23 cellular contexts compared by ENCODE assay signal in genomic region chr13:29621841-29622240, GRCh38. TPM values are rescaled to one million over a fixed set of nuclear protein-coding genes. Genes with fewer than 3 reads are reported as not detected.
DNase-seq lines count a peak whose midpoint lies in the region; ATAC-seq and TF ChIP-seq lines count a peak whose summit lies in the region.
"Had no signal": no experiment of that assay in that cellular context is flagged by ENCODE, and none has a peak within 500 bp of the region (broad histone marks: within the 10 kb centered on the region; RNA-seq: fewer than 3 reads in every experiment).

No MANE protein-coding gene starts in this region.

- H3K79me2 ChIP-seq in SK-N-SH (ENCODE audit: insufficient read depth), result no peaks in the 10 kb centered on the region

- no peaks in the 10 kb centered on the region for H3K36me3 ChIP-seq in SK-N-SH (replicated peaks in 1 of 2; ENCODE audit: control insufficient read depth in 1 of 2, insufficient read depth in 2 of 2, low read length in 1 of 2)
- H3K36me3 ChIP-seq in IMR-90 (ENCODE audit: control insufficient read depth, insufficient read depth, low read length), result no peaks in the 10 kb centered on the region
- no peaks in the 10 kb centered on the region for H3K36me3 ChIP-seq in CD4-positive, alpha-beta memory T cell (ENCODE audit: insufficient read depth, low read length)
- H3K36me3 ChIP-seq: BLaER1 had no signal

- no peak for TF ChIP-seq RAD21 in SK-N-SH (IDR thresholded peaks at IDR 0.05; ENCODE audit: low read length)
- TF ChIP-seq RAD21 in IMR-90 (IDR thresholded peaks at IDR 0.05; ENCODE audit: low read length), result no peak

- no peak overlapping the region for H4K8ac ChIP-seq in IMR-90 (ENCODE audit: low read depth in 2 of 2, low read length in 2 of 2)

- no peak overlapping the region for H3K18ac ChIP-seq in IMR-90 (ENCODE audit: low read depth, low read length)

- H4K20me1 ChIP-seq in SK-N-SH (ENCODE audit: insufficient read depth) (no peaks in the 10 kb centered on the region), IMR-90 (ENCODE audit: insufficient read depth, low read length) (no peaks in the 10 kb centered on the region)
- H4K20me1 ChIP-seq: BLaER1 had no signal

- dilution Hi-C loops in IMR-90 (cut with HindIII; ENCODE audit: low sequenced_read_pairs, unreplicated experiment), result no loop called here

- H3K27ac Mint-ChIP-seq in chondrocyte (ENCODE audit: unreplicated experiment), result peak overlapping the region; percentile 86
- no peak overlapping the region for H3K27ac Mint-ChIP-seq in CD4-positive, alpha-beta memory T cell
- H3K27ac Mint-ChIP-seq: CD4-positive, CD25-positive, alpha-beta regulatory T cell; IgD-negative memory B cell had no signal

- H3K4me1 Mint-ChIP-seq in chondrocyte (ENCODE audit: low read depth), result peaks cover 26% of the 10 kb centered on the region
- H3K4me1 Mint-ChIP-seq in CD4-positive, alpha-beta memory T cell, result no peaks in the 10 kb centered on the region
- H3K4me1 Mint-ChIP-seq: CD4-positive, CD25-positive, alpha-beta regulatory T cell; IgD-negative memory B cell had no signal

- TF ChIP-seq CTCF in SK-N-SH (IDR thresholded peaks at IDR 0.05) (no peak), IMR-90 (conservative IDR thresholded peaks at IDR 0.05; ENCODE audit: low read depth, low read length) (no peak), chondrocyte (IDR thresholded peaks at IDR 0.05) (no peak)

- no peaks in the 10 kb centered on the region for H3K27me3 Mint-ChIP-seq in chondrocyte (ENCODE audit: low read depth)
- H3K27me3 Mint-ChIP-seq in CD4-positive, alpha-beta memory T cell, result peaks cover 15 to 17% of the 10 kb centered on the region in 2 donors
- H3K27me3 Mint-ChIP-seq: IgD-negative memory B cell had no signal

- no peak overlapping the region for H3K4me2 ChIP-seq in SK-N-SH
- no peak overlapping the region for H3K4me2 ChIP-seq in IMR-90 (ENCODE audit: low read depth, low read length)
- H3K4me2 ChIP-seq: BLaER1, KMS-11 had no signal

- H3K9me3 Mint-ChIP-seq in chondrocyte (ENCODE audit: low read depth), result peaks cover 29% of the 10 kb centered on the region
- peaks cover 0 to 10% (median 3%) of the 10 kb centered on the region in 8 donors for H3K9me3 Mint-ChIP-seq in CD4-positive, alpha-beta memory T cell

- intact Hi-C loops in IMR-90 (cut with micrococcal nuclease), result no loop called here
- intact Hi-C loops in CD4-positive, alpha-beta memory T cell (cut with micrococcal nuclease), result no loop called here
- intact Hi-C loops in left colon (cut with DNase I, micrococcal nuclease), result no loop called here

- no peak overlapping the region for H2BK15ac ChIP-seq in IMR-90 (ENCODE audit: low read depth, low read length)

- H2AK5ac ChIP-seq in IMR-90 (ENCODE audit: low read depth, low read length), result no peak overlapping the region

- H3K56ac ChIP-seq in IMR-90 (ENCODE audit: extremely low read depth, insufficient read depth, low read length), result no peak overlapping the region

- H3K23ac ChIP-seq in IMR-90 (ENCODE audit: low read depth, low read length), result no peak overlapping the region

- no peaks in the 10 kb centered on the region for H3K9me2 ChIP-seq in SK-N-SH

- H3K9me3 ChIP-seq in SK-N-SH, result no peaks in the 10 kb centered on the region
- no peaks in the 10 kb centered on the region; the same call in 1 of the 2 replicates for H3K9me3 ChIP-seq in IMR-90 (ENCODE audit: control insufficient read depth, insufficient read depth, low read length)
- H3K9me3 ChIP-seq in CD4-positive, alpha-beta memory T cell (ENCODE audit: control insufficient read depth in 1 of 2, low read length in 2 of 2), result no peaks in the 10 kb centered on the region
- H3K9me3 ChIP-seq: BLaER1 had no signal

- H2BK120ac ChIP-seq in IMR-90 (ENCODE audit: low read depth, low read length), result 0 out of 2 replicates have a peak overlapping the region, but pooled peaks have one; percentile 53

- peaks cover 3% of the 10 kb centered on the region; the same call in 1 of the 2 replicates for H3K9me1 ChIP-seq in IMR-90 (ENCODE audit: insufficient read depth, low read length)

- no peak overlapping the region for H4K5ac ChIP-seq in IMR-90 (ENCODE audit: low read depth, low read length)

- DNase-seq in SK-N-SH (no peak), IMR-90 (peak; percentile 33), chondrocyte (ENCODE audit: low spot score) (no peak), left colon (no peak)
- DNase-seq in CD4-positive, alpha-beta memory T cell, result no peak
- DNase-seq in activated effector memory CD4-positive, alpha-beta T cell treated with Interleukin-2 at 50 U/mL for 16 hours, result no peak
- DNase-seq: CD4-positive, CD25-positive, alpha-beta regulatory T cell; GF-D8; MM.1S; NCI-H1048; NCI-H1417; NCI-H1694; NCI-H2029 treated with DMSO at 0.1 percent for 48 hours; NCI-H446 treated with DMSO at 0.1 percent for 48 hours; NCI-H69; SHP77 had no signal

- peaks cover 4% of the 10 kb centered on the region for H3K36me3 Mint-ChIP-seq in chondrocyte (ENCODE audit: low read depth)
- peaks cover 0 to 3% of the 10 kb centered on the region in 2 donors for H3K36me3 Mint-ChIP-seq in CD4-positive, alpha-beta memory T cell
- H3K36me3 Mint-ChIP-seq: CD4-positive, CD25-positive, alpha-beta regulatory T cell had no signal

- no TSS peak for BruUV-seq in IMR-90 (replicated peaks; lab: Mats Ljungman, UMichigan)

- 84% methylated on average over 7 of the region's 7 CpGs for WGBS in SK-N-SH (ENCODE audit: low lambda C conversion rate)
- 100% methylated on average over 1 of the region's 7 CpGs; no CpG with 5 or more reads in 1 of the 2 experiments for WGBS in IMR-90 (ENCODE audit: extremely low coverage in 2 of 2, insufficient read length in 1 of 2), 2 experiments

- H2AFZ ChIP-seq in SK-N-SH (ENCODE audit: low read depth) (peak overlapping the region; percentile 58; the same call in 1 of the 2 replicates), IMR-90 (replicated peaks; ENCODE audit: low read length, poor library complexity) (no peak overlapping the region)

- TF ChIP-seq POLR2A in IMR-90 (IDR thresholded peaks at IDR 0.05; ENCODE audit: low read depth, low read length), result no peak

- H4K91ac ChIP-seq in IMR-90 (ENCODE audit: insufficient read depth, low read depth, low read length), result no peak overlapping the region

- POLR2A ChIA-PET in SK-N-SH (lab: Yijun Ruan, JAX) (no interaction called here), IMR-90 (lab: Charles Lee; ENCODE audit: unreplicated experiment) (no interaction called here)
- POLR2A ChIA-PET in CD4-positive, alpha-beta memory T cell (lab: Charles Lee; ENCODE audit: partially characterized antibody), result no interaction called here

- no peak for TF ChIP-seq EP300 in SK-N-SH (IDR thresholded peaks at IDR 0.05; ENCODE audit: borderline replicate concordance in 1 of 2, low read depth in 1 of 2, low read length in 1 of 2)

- no peak overlapping the region for H3K14ac ChIP-seq in IMR-90 (replicated peaks; ENCODE audit: low read depth, low read length)

- H3K27me3 ChIP-seq in SK-N-SH (ENCODE audit: insufficient read depth) (no peaks in the 10 kb centered on the region), IMR-90 (ENCODE audit: control insufficient read depth, insufficient read depth, low read length) (no peaks in the 10 kb centered on the region; the same call in 1 of the 2 replicates)
- no peaks in the 10 kb centered on the region for H3K27me3 ChIP-seq in CD4-positive, alpha-beta memory T cell (ENCODE audit: insufficient read depth, low read length)
- H3K27me3 ChIP-seq: BLaER1 had no signal

- peaks cover 33% of the 10 kb centered on the region for H3F3A ChIP-seq in SK-N-SH (replicated peaks; ENCODE audit: insufficient read depth)

- CTCF ChIA-PET in SK-N-SH (lab: Yijun Ruan, JAX), result no interaction called here
- CTCF ChIA-PET in IMR-90 (lab: Yijun Ruan, JAX), result no interaction called here
- CTCF ChIA-PET in CD4-positive, alpha-beta memory T cell (lab: Charles Lee; ENCODE audit: partially characterized antibody), result no interaction called here

- in situ Hi-C loops in IMR-90 (cut with MboI; ENCODE audit: low sequenced_read_pairs), result no loop called here

- H3K4ac ChIP-seq in IMR-90 (ENCODE audit: low read depth, low read length), result peak overlapping the region; percentile 11; the same call in 1 of the 2 replicates

- peaks cover 0 to 11% of the 10 kb centered on the region in 2 experiments; a peak in 1 of 4 replicates for H3K4me1 ChIP-seq in SK-N-SH (ENCODE audit: control insufficient read depth in 1 of 2, insufficient read depth in 2 of 2, low read depth in 1 of 2, low read length in 1 of 2)
- no peaks in the 10 kb centered on the region; the same call in 1 of the 2 replicates for H3K4me1 ChIP-seq in IMR-90 (ENCODE audit: control insufficient read depth, insufficient read depth, low read length)
- no peaks in the 10 kb centered on the region for H3K4me1 ChIP-seq in CD4-positive, alpha-beta memory T cell (ENCODE audit: insufficient read depth, low read length)
- H3K4me1 ChIP-seq: BLaER1 had no signal

- H3K4me3 Mint-ChIP-seq in chondrocyte (ENCODE audit: unreplicated experiment), result no peak overlapping the region
- H3K4me3 Mint-ChIP-seq in CD4-positive, alpha-beta memory T cell, result no peak overlapping the region
- H3K4me3 Mint-ChIP-seq: CD4-positive, CD25-positive, alpha-beta regulatory T cell; IgD-negative memory B cell had no signal

- peak overlapping the region; percentile 53; the same call in 1 of the 2 replicates for H2BK20ac ChIP-seq in IMR-90 (ENCODE audit: low read depth, low read length)

- H3K79me1 ChIP-seq in IMR-90 (ENCODE audit: low read depth in 1 of 2, low read length in 2 of 2), result no peaks in the 10 kb centered on the region

- H3K27ac ChIP-seq in SK-N-SH (ENCODE audit: low read depth in 2 of 2, low read length in 1 of 2), result peak overlapping the region in 1 of 2 experiments; percentile 80; a peak in 2 of 4 replicates
- H3K27ac ChIP-seq in IMR-90 (ENCODE audit: insufficient read depth, low read length), result no peak overlapping the region
- no peak overlapping the region for H3K27ac ChIP-seq in CD4-positive, alpha-beta memory T cell (ENCODE audit: low read depth, low read length)
- H3K27ac ChIP-seq: 22Rv1, BLaER1, KMS-11, RWPE1 had no signal

- no peak for ATAC-seq in SK-N-SH treated with all-trans-retinoic acid at 6 μM for 48 hours
- no peak for ATAC-seq in IMR-90 (ENCODE audit: low read depth)
- no peak for ATAC-seq in GM19351 (IDR thresholded peaks at IDR 0.05; ENCODE audit: unreplicated experiment)
- ATAC-seq in left colon, result no peak

- no peak overlapping the region for H2AK9ac ChIP-seq in IMR-90 (replicated peaks; ENCODE audit: low read depth, low read length, poor library complexity)

- H3K9ac ChIP-seq in SK-N-SH (peak overlapping the region; percentile 17; the same call in 1 of the 2 replicates), IMR-90 (ENCODE audit: low read depth, low read length) (no peak overlapping the region)
- H3K9ac ChIP-seq: BLaER1, KMS-11 had no signal

- H2BK5ac ChIP-seq in IMR-90 (ENCODE audit: low read depth, low read length, poor library complexity, severe bottlenecking), result peak overlapping the region; percentile 61

- H3K4me3 ChIP-seq in SK-N-SH (ENCODE audit: low read depth in 2 of 2, low read length in 1 of 2) (no peak overlapping the region), IMR-90 (ENCODE audit: insufficient read depth, low read depth, low read length) (no peak overlapping the region)
- H3K4me3 ChIP-seq in CD4-positive, alpha-beta memory T cell (ENCODE audit: low read length in 2 of 2), result no peak overlapping the region
- H3K4me3 ChIP-seq: BLaER1 had no signal

RNA-seq across cellular contexts. Expression of gene SLC7A1, which starts 26.4 kb away (rescaled TPM):
- polyA plus RNA-seq in SK-N-SH (2012; rRNA removed) (9.3 and 14.0 TPM in 2 replicates), IMR-90 (2012; rRNA removed) (20.4 and 22.3 TPM in 2 replicates)
- polyA plus RNA-seq in SK-N-SH (2012; cell fraction: cytosol; rRNA removed), result 9.1 and 11.8 TPM in 2 replicates
- polyA plus RNA-seq in SK-N-SH (2012; cell fraction: nucleus; rRNA removed), result 15.4 and 20.8 TPM in 2 replicates
- total RNA-seq in IMR-90 (2012; rRNA removed) (9.7 and 10.3 TPM in 2 replicates), chondrocyte (75.8 to 111 TPM (median 108 TPM) in 3 replicates), left colon (10 to 100 TPM; 39.9 to 56.9 TPM)
- polyA plus RNA-seq in IMR-90 (2012; cell fraction: cytosol; rRNA removed), result 10.1 and 16.9 TPM in 2 replicates
- polyA plus RNA-seq in IMR-90 (2012; cell fraction: nucleus; rRNA removed; ENCODE audit: low replicate concordance), result 25.5 and 27.8 TPM in 2 replicates
- 10 to 100 TPM; 38.6 to 42.6 TPM for total RNA-seq in CD4-positive, alpha-beta memory T cell
- 1 to 10 TPM; 2.8 to 7.0 TPM for polyA plus RNA-seq in CD4-positive, alpha-beta memory T cell
